ENCODE assay signal across 29 cellular contexts in genomic region chr9:114046237-114046755, GRCh38. TPM values are rescaled to one million over a fixed set of nuclear protein-coding genes. Genes with fewer than 3 reads are reported as not detected.
"Had no signal": no experiment of that assay in that cellular context is flagged by ENCODE, and none has a peak within 500 bp of the region (broad histone marks: within the 10 kb centered on the region; RNA-seq: fewer than 3 reads in every experiment).

No MANE protein-coding gene starts in this region.

- H3K36me3 ChIP-seq: WERI-Rb-1 had no signal

- H3K9me3 ChIP-seq: gastroesophageal sphincter had no signal

- H3K4me3 ChIP-seq: ascending aorta, esophagus muscularis mucosa, gastroesophageal sphincter, heart right ventricle had no signal

- H3K27ac ChIP-seq: ascending aorta, esophagus muscularis mucosa, gastroesophageal sphincter, heart right ventricle, WERI-Rb-1 had no signal

- ATAC-seq: activated CD4-positive, CD25-positive, alpha-beta regulatory T cell treated with anti-CD3 and anti-CD28 coated beads, Interleukin-2, amount 50 U/mL, for 24 hours; activated naive CD4-positive, alpha-beta T cell treated with anti-CD3 and anti-CD28 coated beads, Interleukin-2, amount 50 U/mL, for 72 hours; activated T-cell treated with anti-CD3 and anti-CD28 coated beads, Interleukin-2, amount 50 U/mL, for 72 hours; gastroesophageal sphincter; heart right ventricle; T-helper 17 cell had no signal

- H3K4me1 ChIP-seq: ascending aorta, esophagus muscularis mucosa, gastroesophageal sphincter, heart right ventricle had no signal

- DNase-seq: activated B cell treated with CpG ODN at 0.5 μM for 24 hours; activated CD4-positive, alpha-beta memory T cell treated with anti-CD3 and anti-CD28 coated beads, Interleukin-2, amount 10 ng/mL, durations not matched to agents 7 days and 5 days; activated CD4-positive, alpha-beta T cell treated with anti-CD3 and anti-CD28 coated beads, Interleukin-2, amount 10 ng/mL, durations not matched to agents 7 days and 5 days; activated CD4-positive, alpha-beta T cell treated with anti-CD3 and anti-CD28 coated beads, Interleukin-2, amount 50 U/mL, for 4 hours; activated CD8-positive, alpha-beta memory T cell treated with anti-CD3 and anti-CD28 coated beads, Interleukin-2, amount 50 U/mL, for 48 hours; activated gamma-delta T cell; activated naive CD4-positive, alpha-beta T cell; activated naive CD4-positive, alpha-beta T cell treated with anti-CD3 and anti-CD28 coated beads, Interleukin-2, amount 10 ng/mL, durations not matched to agents 7 days and 5 days; activated naive CD8-positive, alpha-beta T cell treated with anti-CD3 and anti-CD28 coated beads, Interleukin-2, amount 10 ng/mL, durations not matched to agents 7 days and 5 days; activated T-cell treated with anti-CD3 and anti-CD28 coated beads for 4 hours; activated T-cell treated with anti-CD3 and anti-CD28 coated beads, Interleukin-2, amount 50 U/mL, for 24 hours; activated T-cell treated with anti-CD3 and anti-CD28 coated beads, Interleukin-2, amount 50 U/mL, for 72 hours; caudate nucleus; effector CD8-positive, alpha-beta T cell; erythroblast; foreskin melanocyte; heart right ventricle; T-helper 17 cell; T1000; WERI-Rb-1 had no signal

- H3K27me3 ChIP-seq: ascending aorta, esophagus muscularis mucosa, gastroesophageal sphincter, heart right ventricle had no signal

RNA-seq across cellular contexts. Expression of gene AMBP, which starts 31.8 kb away (rescaled TPM):
- total RNA-seq: activated B cell treated with CpG ODN at 0.5 μM for 24 hours; activated CD4-positive, alpha-beta memory T cell treated with anti-CD3 and anti-CD28 coated beads, Interleukin-2, amount 10 ng/mL, durations not matched to agents 7 days and 5 days; activated CD4-positive, alpha-beta T cell treated with anti-CD3 and anti-CD28 coated beads, Interleukin-2, amount 10 ng/mL, durations not matched to agents 7 days and 5 days; activated naive CD4-positive, alpha-beta T cell treated with anti-CD3 and anti-CD28 coated beads, Interleukin-2, amount 50 U/mL, for 72 hours; activated naive CD8-positive, alpha-beta T cell treated with anti-CD3 and anti-CD28 coated beads, Interleukin-2, amount 10 ng/mL, durations not matched to agents 7 days and 5 days; activated T-cell treated with anti-CD3 and anti-CD28 coated beads, Interleukin-2, amount 50 U/mL, for 72 hours; chondrocyte; dermis microvascular lymphatic vessel endothelial cell; endothelial cell of umbilical vein; esophagus muscularis mucosa; gastroesophageal sphincter; glomerular endothelial cell; heart right ventricle; T-helper 17 cell had no signal
- polyA plus RNA-seq: endothelial cell of umbilical vein had no signal

RNA-seq across cellular contexts. Expression of gene KIF12, which starts 52.8 kb away (rescaled TPM):
- total RNA-seq: activated B cell treated with CpG ODN at 0.5 μM for 24 hours; activated CD4-positive, alpha-beta memory T cell treated with anti-CD3 and anti-CD28 coated beads, Interleukin-2, amount 10 ng/mL, durations not matched to agents 7 days and 5 days; activated CD4-positive, alpha-beta T cell treated with anti-CD3 and anti-CD28 coated beads, Interleukin-2, amount 10 ng/mL, durations not matched to agents 7 days and 5 days; activated naive CD4-positive, alpha-beta T cell treated with anti-CD3 and anti-CD28 coated beads, Interleukin-2, amount 50 U/mL, for 72 hours; activated naive CD8-positive, alpha-beta T cell treated with anti-CD3 and anti-CD28 coated beads, Interleukin-2, amount 10 ng/mL, durations not matched to agents 7 days and 5 days; activated T-cell treated with anti-CD3 and anti-CD28 coated beads, Interleukin-2, amount 50 U/mL, for 72 hours; ascending aorta; dermis microvascular lymphatic vessel endothelial cell; esophagus muscularis mucosa; gastroesophageal sphincter; T-helper 17 cell had no signal
- polyA plus RNA-seq: heart right ventricle had no signal
